ENCODE assay signal across 1 cellular context in the genomic region with DNA sequence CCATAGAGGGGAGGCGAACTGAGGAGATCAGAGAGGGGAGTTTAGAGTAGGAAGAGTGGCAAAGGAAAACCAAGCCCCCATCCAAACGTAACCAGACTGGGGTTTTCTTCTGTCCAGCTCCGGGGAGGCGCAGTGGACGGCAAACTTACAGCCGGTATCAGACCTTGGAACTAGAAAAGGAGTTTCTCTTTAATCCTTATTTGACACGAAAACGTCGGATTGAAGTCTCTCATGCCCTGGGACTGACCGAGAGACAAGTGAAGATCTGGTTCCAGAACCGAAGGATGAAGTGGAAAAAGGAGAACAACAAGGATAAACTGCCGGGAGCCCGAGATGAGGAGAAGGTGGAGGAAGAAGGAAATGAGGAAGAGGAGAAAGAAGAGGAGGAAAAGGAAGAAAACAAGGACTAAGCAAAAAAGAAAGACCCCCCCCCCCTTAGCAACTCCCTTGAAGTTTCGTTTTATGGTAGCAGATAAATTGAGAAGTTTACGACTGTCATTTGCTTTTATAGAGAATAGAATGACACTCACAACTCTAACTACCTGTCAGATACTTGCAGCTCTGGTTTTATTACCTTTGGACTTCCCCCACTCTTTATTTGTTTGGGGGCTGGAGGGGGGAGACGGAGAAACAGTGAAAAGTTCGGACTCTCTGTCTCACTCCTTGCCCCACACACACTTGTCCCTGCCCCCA.
A peak's percentile ranks its signal among the peaks of the same experiment; 100 is the strongest.
TF ChIP-seq lines count a peak whose summit lies in the region.

No MANE protein-coding gene starts in this region.

TF ChIP-seq in HEK293, 187 proteins besides CTCF, POLR2A, EP300 and RAD21 (continued from another document):
- TF ChIP-seq, protein P1, sequence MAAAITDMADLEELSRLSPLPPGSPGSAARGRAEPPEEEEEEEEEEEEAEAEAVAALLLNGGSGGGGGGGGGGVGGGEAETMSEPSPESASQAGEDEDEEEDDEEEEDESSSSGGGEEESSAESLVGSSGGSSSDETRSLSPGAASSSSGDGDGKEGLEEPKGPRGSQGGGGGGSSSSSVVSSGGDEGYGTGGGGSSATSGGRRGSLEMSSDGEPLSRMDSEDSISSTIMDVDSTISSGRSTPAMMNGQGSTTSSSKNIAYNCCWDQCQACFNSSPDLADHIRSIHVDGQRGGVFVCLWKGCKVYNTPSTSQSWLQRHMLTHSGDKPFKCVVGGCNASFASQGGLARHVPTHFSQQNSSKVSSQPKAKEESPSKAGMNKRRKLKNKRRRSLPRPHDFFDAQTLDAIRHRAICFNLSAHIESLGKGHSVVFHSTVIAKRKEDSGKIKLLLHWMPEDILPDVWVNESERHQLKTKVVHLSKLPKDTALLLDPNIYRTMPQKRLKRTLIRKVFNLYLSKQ (tag by site-specific recombination; IDR thresholded peaks at IDR 0.05; ENCODE audit: borderline replicate concordance) = no peak
- TF ChIP-seq ZNF114 (tag by site-specific recombination; IDR thresholded peaks at IDR 0.05) (no peak), KLF9 (tag by site-specific recombination; IDR thresholded peaks at IDR 0.05; ENCODE audit: low read depth) (no peak), ZNF558 (tag by site-specific recombination; IDR thresholded peaks at IDR 0.05) (no peak), GLIS1 (tag by site-specific recombination; IDR thresholded peaks at IDR 0.05) (no peak; the same call in 1 of the 2 replicates), ZNF169 (tag by site-specific recombination; IDR thresholded peaks at IDR 0.05) (no peak), ZBTB20 (tag by site-specific recombination; IDR thresholded peaks at IDR 0.05) (no peak), ZNF211 (tag by site-specific recombination; IDR thresholded peaks at IDR 0.05; ENCODE audit: low read depth) (no peak), TCF7L2 (IDR thresholded peaks at IDR 0.05; ENCODE audit: borderline replicate concordance, low read depth, low read length) (peak; percentile 81), ZNF184 (tag by site-specific recombination; IDR thresholded peaks at IDR 0.05) (no peak)
- TF ChIP-seq, protein P2, sequence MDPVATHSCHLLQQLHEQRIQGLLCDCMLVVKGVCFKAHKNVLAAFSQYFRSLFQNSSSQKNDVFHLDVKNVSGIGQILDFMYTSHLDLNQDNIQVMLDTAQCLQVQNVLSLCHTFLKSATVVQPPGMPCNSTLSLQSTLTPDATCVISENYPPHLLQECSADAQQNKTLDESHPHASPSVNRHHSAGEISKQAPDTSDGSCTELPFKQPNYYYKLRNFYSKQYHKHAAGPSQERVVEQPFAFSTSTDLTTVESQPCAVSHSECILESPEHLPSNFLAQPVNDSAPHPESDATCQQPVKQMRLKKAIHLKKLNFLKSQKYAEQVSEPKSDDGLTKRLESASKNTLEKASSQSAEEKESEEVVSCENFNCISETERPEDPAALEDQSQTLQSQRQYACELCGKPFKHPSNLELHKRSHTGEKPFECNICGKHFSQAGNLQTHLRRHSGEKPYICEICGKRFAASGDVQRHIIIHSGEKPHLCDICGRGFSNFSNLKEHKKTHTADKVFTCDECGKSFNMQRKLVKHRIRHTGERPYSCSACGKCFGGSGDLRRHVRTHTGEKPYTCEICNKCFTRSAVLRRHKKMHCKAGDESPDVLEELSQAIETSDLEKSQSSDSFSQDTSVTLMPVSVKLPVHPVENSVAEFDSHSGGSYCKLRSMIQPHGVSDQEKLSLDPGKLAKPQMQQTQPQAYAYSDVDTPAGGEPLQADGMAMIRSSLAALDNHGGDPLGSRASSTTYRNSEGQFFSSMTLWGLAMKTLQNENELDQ (tag by site-specific recombination; IDR thresholded peaks at IDR 0.05; ENCODE audit: low read depth) = no peak
TF ChIP-seq in HEK293: peak in this region for 39.
